ENCODE assay signal across 20 cellular contexts in genomic region chr13:107379398-107380155, GRCh38.
DNase-seq lines count a peak whose midpoint lies in the region; ATAC-seq and TF ChIP-seq lines count a peak whose summit lies in the region.
"Had no signal": no experiment of that assay in that cellular context is flagged by ENCODE, and none has a peak within 500 bp of the region (broad histone marks: within the 10 kb centered on the region; RNA-seq: fewer than 3 reads in every experiment).

No MANE protein-coding gene starts in this region.

- no peak for ATAC-seq in activated CD4-positive, alpha-beta T cell treated with anti-CD3 and anti-CD28 coated beads for 36 hours
- ATAC-seq: SK-N-SH treated with all-trans-retinoic acid at 6 μM for 48 hours had no signal

- H3K27me3 Mint-ChIP-seq in activated CD4-positive, alpha-beta T cell treated with anti-CD3 and anti-CD28 coated beads for 36 hours, result no peaks in the 10 kb centered on the region
- no peaks in the 10 kb centered on the region for H3K27me3 Mint-ChIP-seq in CD14-positive monocyte (ENCODE audit: low read depth in 3 of 3)
- H3K27me3 Mint-ChIP-seq: B cell had no signal

- intact Hi-C loops in activated CD4-positive, alpha-beta T cell treated with anti-CD3 and anti-CD28 coated beads for 36 hours (cut with DNase I, micrococcal nuclease), result no loop called here
- intact Hi-C loops in CD14-positive monocyte (cut with micrococcal nuclease), result no loop called here

- H3K4me1 ChIP-seq in HUES48 (ENCODE audit: control insufficient read depth, insufficient read depth, low read length), result peaks cover 20% of the 10 kb centered on the region
- H3K4me1 ChIP-seq: SJCRH30 had no signal

- H3K4me1 Mint-ChIP-seq in activated CD4-positive, alpha-beta T cell treated with anti-CD3 and anti-CD28 coated beads for 36 hours, result no peaks in the 10 kb centered on the region
- no peaks in the 10 kb centered on the region for H3K4me1 Mint-ChIP-seq in CD14-positive monocyte
- H3K4me1 Mint-ChIP-seq: B cell had no signal

- peaks cover 3% of the 10 kb centered on the region for H3K9me3 Mint-ChIP-seq in activated CD4-positive, alpha-beta T cell treated with anti-CD3 and anti-CD28 coated beads for 36 hours (ENCODE audit: low read depth)
- peaks cover 0 to 8% (median 0%) of the 10 kb centered on the region in 7 donors for H3K9me3 Mint-ChIP-seq in CD14-positive monocyte

- DNase-seq in NCI-H69 (lab: John Stamatoyannopoulos, UW) (peak; percentile 62), kidney glomerular epithelial cell (lab: John Stamatoyannopoulos, UW) (peak; percentile 46), NCI-H187 treated with DMSO at 0.1 percent for 48 hours (lab: John Stamatoyannopoulos, UW) (no peak), CD14-positive monocyte (ENCODE audit: low spot score) (no peak), DMS53 treated with DMSO at 0.1 percent for 48 hours (lab: John Stamatoyannopoulos, UW; ENCODE audit: unreplicated experiment) (no peak)
- DNase-seq in activated CD4-positive, alpha-beta T cell treated with anti-CD3 and anti-CD28 coated beads for 36 hours, result no peak
- DNase-seq: Calu3, DND-41, Karpas-422, NCI-H1092, NCI-H1436 treated with DMSO at 0.1 percent for 48 hours, NCI-H1930, NCI-H2107, NCI-H446 treated with DMSO at 0.1 percent for 48 hours, NCI-H526, SJCRH30 had no signal

- CTCF ChIA-PET in activated CD4-positive, alpha-beta T cell treated with anti-CD3 and anti-CD28 coated beads for 36 hours (lab: Charles Lee), result interaction anchor here (1.1 kb wide), 1 partner anchor 8 kb away, joined by 3 read pairs; no protein-coding TSS in a partner anchor

- POLR2A ChIA-PET in activated CD4-positive, alpha-beta T cell treated with anti-CD3 and anti-CD28 coated beads for 36 hours (lab: Charles Lee), result no interaction called here

- H3K36me3 Mint-ChIP-seq in activated CD4-positive, alpha-beta T cell treated with anti-CD3 and anti-CD28 coated beads for 36 hours (ENCODE audit: low read depth), result no peaks in the 10 kb centered on the region
- no peaks in the 10 kb centered on the region for H3K36me3 Mint-ChIP-seq in CD14-positive monocyte

- H3K9ac ChIP-seq in HUES48 (ENCODE audit: low read depth, low read length), result no peak overlapping the region

- H3K4me3 ChIP-seq in HUES48 (ENCODE audit: low read depth, low read length), result no peak overlapping the region
- H3K4me3 ChIP-seq: SJCRH30 had no signal

- no peak overlapping the region for H3K27ac Mint-ChIP-seq in activated CD4-positive, alpha-beta T cell treated with anti-CD3 and anti-CD28 coated beads for 36 hours
- no peak overlapping the region for H3K27ac Mint-ChIP-seq in CD14-positive monocyte
- H3K27ac Mint-ChIP-seq: B cell had no signal

- no peak for TF ChIP-seq CTCF in CD14-positive monocyte (IDR thresholded peaks at IDR 0.05)

- H3K27ac ChIP-seq in HUES48 (ENCODE audit: low read depth, low read length), result peak overlapping the region; percentile 10
- H3K27ac ChIP-seq: HL-60, SJCRH30 had no signal

- no peak overlapping the region for H3K4me3 Mint-ChIP-seq in activated CD4-positive, alpha-beta T cell treated with anti-CD3 and anti-CD28 coated beads for 36 hours
- no peak overlapping the region for H3K4me3 Mint-ChIP-seq in CD14-positive monocyte
- H3K4me3 Mint-ChIP-seq: B cell had no signal

- no peaks in the 10 kb centered on the region for H3K36me3 ChIP-seq in HUES48 (ENCODE audit: control insufficient read depth, insufficient read depth, low read length)
- H3K36me3 ChIP-seq: SJCRH30 had no signal

- no peaks in the 10 kb centered on the region for H3K9me3 ChIP-seq in HUES48 (ENCODE audit: control insufficient read depth, insufficient read depth, low read length)
- H3K9me3 ChIP-seq: SJCRH30 had no signal

- no peaks in the 10 kb centered on the region for H3K27me3 ChIP-seq in HUES48 (ENCODE audit: control insufficient read depth, insufficient read depth, low read length)
- H3K27me3 ChIP-seq: SJCRH30 had no signal

Comparison
In these comparisons a context has a peak if more than half of its experiments do, and no peak if none do; other contexts are left out.
1. DNase-seq: peak in NCI-H69 (single experiment) and kidney glomerular epithelial cell (single experiment); none in NCI-H187 treated with DMSO at 0.1 percent for 48 hours (single experiment), activated CD4-positive, alpha-beta T cell treated with anti-CD3 and anti-CD28 coated beads for 36 hours (single experiment), CD14-positive monocyte (single experiment) and DMS53 treated with DMSO at 0.1 percent for 48 hours (single experiment).